In genomic region chrX:429266-429825, GRCh38 we compare ENCODE assay signal across 27 cellular contexts.
"Had no signal": no experiment of that assay in that cellular context is flagged by ENCODE, and none has a peak within 500 bp of the region (broad histone marks: within the 10 kb centered on the region; RNA-seq: fewer than 3 reads in every experiment).

No MANE protein-coding gene starts in this region.

- H3K9me3 ChIP-seq: left ventricle myocardium inferior, neutrophil, prostate gland, tibial nerve, vagina had no signal

- H3K4me1 ChIP-seq: parathyroid adenoma, prostate gland had no signal

- ATAC-seq: naive thymus-derived CD8-positive, alpha-beta T cell; right cardiac atrium; sciatic nerve; stimulated activated memory B cell treated with anti-CD40 and anti-IgM and Interleukin-4, amounts not matched to agents 10 μg/mL and 1 μg/mL and 100 μg/mL, for 72 hours; stimulated activated naive CD8-positive, alpha-beta T cell treated with anti-CD3 and anti-CD28 coated beads, Interleukin-15, amount 100 ng/mL, for 72 hours had no signal

- H3K36me3 ChIP-seq: left ventricle myocardium inferior, neutrophil, prostate gland, tibial nerve, vagina had no signal

- H3K27ac Mint-ChIP-seq: immature natural killer cell; memory B cell; nephron; stimulated activated memory B cell treated with anti-CD40 and anti-IgM and Interleukin-4, amounts not matched to agents 10 μg/mL and 1 μg/mL and 100 μg/mL, for 72 hours; type B pancreatic cell had no signal

- H3K27me3 ChIP-seq: vagina had no signal

- H3K4me3 Mint-ChIP-seq: memory B cell, neural crest cell, type B pancreatic cell had no signal

- H3K4me1 Mint-ChIP-seq: immature natural killer cell; memory B cell; stimulated activated memory B cell treated with anti-CD40 and anti-IgM and Interleukin-4, amounts not matched to agents 10 μg/mL and 1 μg/mL and 100 μg/mL, for 72 hours had no signal

- H3K4me3 ChIP-seq: left ventricle myocardium inferior, prostate gland, tibial nerve, vagina had no signal

- H3K36me3 Mint-ChIP-seq: immature natural killer cell had no signal

- H3K27ac ChIP-seq: left ventricle myocardium inferior, neutrophil, parathyroid adenoma, prostate gland, tibial nerve, vagina had no signal

- H3K9ac ChIP-seq: parathyroid adenoma had no signal

- H3K9me3 Mint-ChIP-seq: neural crest cell; stimulated activated naive CD8-positive, alpha-beta T cell treated with anti-CD3 and anti-CD28 coated beads, Interleukin-15, amount 100 ng/mL, for 72 hours; type B pancreatic cell had no signal

- DNase-seq: hypothalamus; immature natural killer cell; left ventricle myocardium inferior; midbrain; occipital lobe; retina; right cardiac atrium; small intestine; stimulated activated CD4-positive, alpha-beta T cell treated with anti-CD3 and anti-CD28 coated beads, Interleukin-1b, Interleukin-23, amount 100 ng/mL, for 48 hours; stimulated activated CD4-positive, alpha-beta T cell treated with anti-CD3 and anti-CD28 coated beads, Interleukin-2, amount 100 ng/mL, for 48 hours; stimulated activated CD4-positive, alpha-beta T cell treated with anti-CD3 and anti-CD28 coated beads, Interleukin-4, amount 100 ng/mL, for 4 hours; stimulated activated CD8-positive, alpha-beta memory T cell treated with anti-CD3 and anti-CD28 coated beads, Interleukin-4, amount 100 ng/mL, for 48 hours; stimulated activated naive CD4-positive, alpha-beta T cell treated with Interleukin-2 at 50 U/mL for 16 hours; stimulated activated naive CD8-positive, alpha-beta T cell treated with anti-CD3 and anti-CD28 coated beads, Interleukin-15, amount 100 ng/mL, for 72 hours; substantia nigra had no signal

- H2AFZ ChIP-seq: parathyroid adenoma had no signal
